8 cellular contexts compared by ENCODE assay signal in genomic region chr2:189347540-189347939, GRCh38.
A peak's percentile ranks its signal among the peaks of the same experiment; 100 is the strongest.
DNase-seq lines count a peak whose midpoint lies in the region; TF ChIP-seq lines count a peak whose summit lies in the region.

No MANE protein-coding gene starts in this region.

- H3K4me3 Mint-ChIP-seq in HFFc6, result peak overlapping the region; percentile 71

- H3K4me1 Mint-ChIP-seq in HFFc6 (ENCODE audit: low read depth), result peaks cover 51% of the 10 kb centered on the region

- H3K27ac Mint-ChIP-seq in HFFc6, result peak overlapping the region; percentile 87

- H3K27me3 ChIP-seq in OCI-LY3 (ENCODE audit: low read depth, low read length) (no peaks in the 10 kb centered on the region), dorsolateral prefrontal cortex (no peaks in the 10 kb centered on the region)

- no peaks in the 10 kb centered on the region for H3K27me3 Mint-ChIP-seq in HFFc6 (ENCODE audit: insufficient read depth)

- intact Hi-C loops in dorsolateral prefrontal cortex (cut with DNase I), result no loop called here

- peaks cover 5% of the 10 kb centered on the region; the same call in 1 of the 2 replicates for H3K4me1 ChIP-seq in OCI-LY3 (ENCODE audit: low read length)
- peaks cover 2% of the 10 kb centered on the region for H3K4me1 ChIP-seq in mesodermal cell (ENCODE audit: control insufficient read depth, insufficient read depth, low read length, poor library complexity, severe bottlenecking)

- H3K9ac ChIP-seq in OCI-LY3 (ENCODE audit: low read length), result no peak overlapping the region

- no peaks in the 10 kb centered on the region for H4K20me1 ChIP-seq in OCI-LY3 (ENCODE audit: insufficient read depth, low read length)

- no peaks in the 10 kb centered on the region for H3K79me2 ChIP-seq in OCI-LY3 (ENCODE audit: low read length)

- H3K9me3 ChIP-seq in OCI-LY3 (ENCODE audit: insufficient read depth, low read length) (no peaks in the 10 kb centered on the region), mesodermal cell (ENCODE audit: control insufficient read depth, low read length) (peaks cover 16% of the 10 kb centered on the region)

- H3K4me3 ChIP-seq in OCI-LY3 (ENCODE audit: low read length) (no peak overlapping the region), dorsolateral prefrontal cortex (no peak overlapping the region), mesodermal cell (ENCODE audit: extremely low read depth, insufficient read depth, low read length, poor library complexity, severe bottlenecking) (no peak overlapping the region)

- peaks cover 17% of the 10 kb centered on the region for H3K36me3 Mint-ChIP-seq in HFFc6 (ENCODE audit: low read depth)

- H3K36me3 ChIP-seq in OCI-LY3 (replicated peaks; ENCODE audit: low read depth, low read length), result no peaks in the 10 kb centered on the region
- H3K36me3 ChIP-seq in mesodermal cell (ENCODE audit: control insufficient read depth, insufficient read depth, low read length), result no peaks in the 10 kb centered on the region

- 100% methylated on average over 1 of the region's 1 CpG; no CpG with 5 or more reads in 1 of the 2 experiments for WGBS in mesodermal cell (ENCODE audit: insufficient coverage in 2 of 2), 2 experiments

- no peak overlapping the region for H3K27ac ChIP-seq in 22Rv1
- H3K27ac ChIP-seq in OCI-LY3 (ENCODE audit: low read length), result no peak overlapping the region
- H3K27ac ChIP-seq in dorsolateral prefrontal cortex, result peak overlapping the region in 1 of 59 donors; percentile 1
- peak overlapping the region; percentile 4 for H3K27ac ChIP-seq in mesodermal cell (ENCODE audit: low read depth, low read length, severe bottlenecking)

- H2AFZ ChIP-seq in OCI-LY3 (ENCODE audit: low read depth, low read length), result peak overlapping the region; percentile 16; the same call in 1 of the 2 replicates

- H3K4me2 ChIP-seq in OCI-LY3 (ENCODE audit: low read length), result 0 out of 2 replicates have a peak overlapping the region, but pooled peaks have one; percentile 15

- TF ChIP-seq CTCF in 22Rv1 (IDR thresholded peaks at IDR 0.05) (0 out of 2 replicates have a peak, but pooled peaks have one; percentile 1), HFFc6 (IDR thresholded peaks at IDR 0.05) (peak; percentile 64), OCI-LY3 (IDR thresholded peaks at IDR 0.05; ENCODE audit: low read depth, low read length) (peak; percentile 16; the same call in 1 of the 2 replicates), dorsolateral prefrontal cortex (IDR thresholded peaks at IDR 0.05 in 54 of 56, conservative IDR thresholded peaks at IDR 0.05 in 2 of 56; ENCODE audit: low read depth in 1 of 56, partially characterized antibody in 56 of 56) (peak in 29 of 56 donors; percentile 6 to 58 (median 30))

- peaks cover 9% of the 10 kb centered on the region; the same call in 1 of the 2 replicates for H3K9me3 Mint-ChIP-seq in HFFc6

- DNase-seq in GM04504 (ENCODE audit: low read depth) (peak; percentile 93), HFFc6 (peak; percentile 94), dorsolateral prefrontal cortex (no peak), NCI-H748 treated with DMSO at 0.1 percent for 48 hours (lab: John Stamatoyannopoulos, UW) (no peak), NCI-H345 (lab: John Stamatoyannopoulos, UW) (no peak)

Comparison
In these comparisons a context has a peak if more than half of its experiments do, and no peak if none do; other contexts are left out.
1. CTCF ChIP-seq: peak in every context shown above with its lines; median percentile 64 in HFFc6; 30 in dorsolateral prefrontal cortex; 16 in OCI-LY3; 1 in 22Rv1.
2. DNase-seq: peak in GM04504 (single experiment) and HFFc6 (single experiment); none in dorsolateral prefrontal cortex (0 of 10), NCI-H748 treated with DMSO at 0.1 percent for 48 hours (single experiment) and NCI-H345 (single experiment).